ENCODE assay signal across 8 cellular contexts in the genomic region with DNA sequence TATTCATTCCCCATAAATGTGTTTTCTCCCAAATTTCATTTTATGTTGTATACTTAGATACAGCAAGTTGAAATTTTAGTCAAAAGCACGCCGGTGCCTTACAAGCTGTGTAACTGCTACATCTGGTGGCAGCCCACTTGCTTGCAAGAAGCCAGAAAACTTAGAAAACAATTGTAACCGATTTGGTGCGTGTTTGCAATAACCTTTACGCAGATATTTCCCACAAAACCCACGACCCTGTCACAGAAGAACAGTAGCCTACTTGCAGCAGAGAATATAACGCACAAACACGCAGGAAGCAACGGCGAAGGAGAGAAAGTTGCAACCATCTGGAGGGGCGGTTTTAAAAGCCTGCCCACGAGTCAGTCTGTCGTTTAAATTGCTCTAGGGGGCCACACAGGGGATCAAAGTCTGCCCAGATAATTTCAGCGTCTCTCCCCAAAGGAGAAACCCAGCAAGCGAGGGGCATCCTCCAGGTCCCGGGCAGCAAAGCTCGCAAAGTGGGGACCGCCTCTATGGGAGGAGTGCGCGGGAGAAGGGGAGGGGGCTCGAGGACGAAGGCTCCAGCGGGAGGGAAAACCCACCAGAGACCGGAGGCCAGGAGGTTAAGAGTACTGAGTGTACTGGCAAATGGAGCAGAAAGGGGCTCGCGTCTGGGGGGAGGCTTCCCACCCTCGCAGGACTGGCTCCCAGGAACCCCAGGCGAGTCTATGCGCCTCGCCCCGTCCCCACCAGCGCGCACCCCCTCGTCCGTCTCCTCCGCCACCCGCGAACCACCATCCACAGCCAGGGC.
DNase-seq lines count a peak whose midpoint lies in the region; ATAC-seq, FAIRE-seq and TF ChIP-seq lines count a peak whose summit lies in the region.

No MANE protein-coding gene starts in this region.

- no peak for FAIRE-seq in GM19239 (lab: Jason Lieb, UNC)

- ATAC-seq in HG02798 (IDR thresholded peaks at IDR 0.05; ENCODE audit: poor library complexity, unreplicated experiment): peak; percentile 14

- DNase-seq in NCI-H510A treated with DMSO at 0.1 percent for 48 hours (lab: John Stamatoyannopoulos, UW) (peak; percentile 90), medulla oblongata (ENCODE audit: extremely low spot score) (peak; percentile 80), GM19239 (ENCODE audit: insufficient read length, low spot score) (no peak)
- peak; percentile 25 to 31 for DNase-seq in activated CD8-positive, alpha-beta memory T cell treated with anti-CD3 and anti-CD28 coated beads for 1 hour (ENCODE audit: extremely low read depth in 1 of 2, low read depth in 1 of 2)
- peak; percentile 40 for DNase-seq in effector CD8-positive, alpha-beta T cell (lab: John Stamatoyannopoulos, UW)
- DNase-seq in stimulated activated CD4-positive, alpha-beta T cell treated with anti-CD3 and anti-CD28 coated beads, TNF-alpha, amount 100 ng/mL, for 4 hours (ENCODE audit: low read depth in 3 of 3): peak; percentile 22 to 26 (median 26)

- peak; percentile 14 for TF ChIP-seq POLR2A in GM10847 (IDR thresholded peaks at IDR 0.05; ENCODE audit: extremely low read depth, insufficient read length)
